ENCODE assay signal across 8 cellular contexts in genomic region chr2:25294573-25295462, GRCh38. TPM values are rescaled to one million over a fixed set of nuclear protein-coding genes. Genes with fewer than 3 reads are reported as not detected.
DNase-seq lines count a peak whose midpoint lies in the region; ATAC-seq and TF ChIP-seq lines count a peak whose summit lies in the region.

No MANE protein-coding gene starts in this region.

- H3K4me3 Mint-ChIP-seq in progenitor cell of endocrine pancreas (ENCODE audit: low read depth), result no peak overlapping the region

- POLR2A ChIA-PET in OCI-LY7 (lab: Charles Lee), result interaction anchor here (0.5 to 1.5 kb wide), 10 partner anchors 9 to 271 kb away, joined by 3 to 7 read pairs (median 4); no protein-coding TSS in a partner anchor

- H3K9me3 ChIP-seq in OCI-LY7 (ENCODE audit: low read length), result no peaks in the 10 kb centered on the region

- peak overlapping the region; percentile 86 for H2AFZ ChIP-seq in OCI-LY7 (ENCODE audit: low read length)

- peak overlapping the region; percentile 65 for H3K27ac ChIP-seq in OCI-LY7 (ENCODE audit: low read depth, low read length, poor library complexity, severe bottlenecking)

- H3K9me2 ChIP-seq in OCI-LY7 (ENCODE audit: insufficient read depth, low read length), result no peaks in the 10 kb centered on the region

- H3K4me1 ChIP-seq in OCI-LY7 (ENCODE audit: insufficient read depth, low read length, poor library complexity, severe bottlenecking), result peaks cover 24% of the 10 kb centered on the region

- H3K4me3 ChIP-seq in OCI-LY7 (ENCODE audit: low read depth, low read length, poor library complexity, severe bottlenecking), result peak overlapping the region; percentile 58

- peak overlapping the region; percentile 87 for H3K27ac Mint-ChIP-seq in progenitor cell of endocrine pancreas

- BruUV-seq in OCI-LY7 (replicated peaks; lab: Mats Ljungman, UMichigan), result no TSS peak

- no peaks in the 10 kb centered on the region for H3K79me2 ChIP-seq in OCI-LY7 (ENCODE audit: insufficient read depth, low read depth, low read length)

- TF ChIP-seq CTCF in OCI-LY7 (conservative IDR thresholded peaks at IDR 0.05; ENCODE audit: low read length) (no peak), progenitor cell of endocrine pancreas (IDR thresholded peaks at IDR 0.05; ENCODE audit: unreplicated experiment) (no peak)

- intact Hi-C loops in OCI-LY7 (cut with micrococcal nuclease; ENCODE audit: unreplicated experiment), result no loop called here

- H4K20me1 ChIP-seq in OCI-LY7 (ENCODE audit: insufficient read depth, low read length), result no peaks in the 10 kb centered on the region

- DNase-seq in A172 (ENCODE audit: low spot score) (peak; percentile 31), OCI-LY7 (ENCODE audit: low spot score) (peak; percentile 88), glomerular visceral epithelial cell (ENCODE audit: extremely low spot score) (peak; percentile 13), progenitor cell of endocrine pancreas (ENCODE audit: low spot score, unreplicated experiment) (no peak), SK-N-DZ (ENCODE audit: low spot score) (no peak)
- peak; percentile 91 for DNase-seq in activated effector memory CD4-positive, alpha-beta T cell treated with anti-CD3 and anti-CD28 coated beads, Interleukin-2, amount 50 U/mL, for 16 hours

- no peaks in the 10 kb centered on the region for H3K4me1 Mint-ChIP-seq in progenitor cell of endocrine pancreas (ENCODE audit: low read depth)

- ATAC-seq in GM18861 (IDR thresholded peaks at IDR 0.05; ENCODE audit: unreplicated experiment) (peak; percentile 58), HG03060 (IDR thresholded peaks at IDR 0.05; ENCODE audit: low read depth, unreplicated experiment) (peak; percentile 62)

- peaks cover 2% of the 10 kb centered on the region for H3K36me3 Mint-ChIP-seq in progenitor cell of endocrine pancreas (ENCODE audit: insufficient read depth)

- H3K4me2 ChIP-seq in OCI-LY7 (ENCODE audit: low read length), result peak overlapping the region; percentile 68

- no peaks in the 10 kb centered on the region for H3K36me3 ChIP-seq in OCI-LY7 (ENCODE audit: insufficient read depth, low read length)

- H3K9me3 Mint-ChIP-seq in progenitor cell of endocrine pancreas (ENCODE audit: low read depth), result no peaks in the 10 kb centered on the region

- no peaks in the 10 kb centered on the region for H3K27me3 Mint-ChIP-seq in progenitor cell of endocrine pancreas

- CTCF ChIA-PET in OCI-LY7 (lab: Charles Lee; ENCODE audit: unreplicated experiment), result interaction anchor here (0.7 to 1.0 kb wide), 3 partner anchors 15 to 59 kb away, joined by 3 read pairs; no protein-coding TSS in a partner anchor

RNA-seq across cellular contexts. Expression of gene DNMT3A, which starts 46.9 kb away (rescaled TPM):
- 4.5 and 6.8 TPM in 2 replicates for total RNA-seq in A172 (2014; rRNA removed; shearing (Covaris generic))
- total RNA-seq in OCI-LY7 (2014; rRNA removed; shearing (Covaris generic)), result 2.6 and 2.8 TPM in 2 replicates
- 7.2 and 7.3 TPM in 2 replicates for total RNA-seq in OCI-LY7 (2022)
- total RNA-seq in progenitor cell of endocrine pancreas, result 166 and 168 TPM in 2 replicates
- 14.4 and 17.3 TPM in 2 replicates for polyA plus RNA-seq in SK-N-DZ (2014; cell fraction: cytosol; rRNA removed)
- polyA plus RNA-seq in SK-N-DZ (2014; cell fraction: nucleus; rRNA removed), result 33.4 and 46.5 TPM in 2 replicates

Comparison
In these comparisons a context has a peak if more than half of its experiments do, and no peak if none do; other contexts are left out.
1. DNase-seq: peak in A172 (single experiment), OCI-LY7 (single experiment), activated effector memory CD4-positive, alpha-beta T cell treated with anti-CD3 and anti-CD28 coated beads, Interleukin-2, amount 50 U/mL, for 16 hours (single experiment) and glomerular visceral epithelial cell (single experiment); none in progenitor cell of endocrine pancreas (single experiment) and SK-N-DZ (single experiment).
2. RNA of gene DNMT3A, which starts 46.9 kb away (total RNA-seq): 166 to 168 TPM in progenitor cell of endocrine pancreas; 2.6 to 7.3 TPM in OCI-LY7 and 4.5 to 6.8 TPM in A172; every median in the first group is over 10 times any median in the second.